ENCODE assay signal across 8 cellular contexts in genomic region chr13:41193919-41194824, GRCh38. TPM values are rescaled to one million over a fixed set of nuclear protein-coding genes. Genes with fewer than 3 reads are reported as not detected.
DNase-seq lines count a peak whose midpoint lies in the region; ATAC-seq, FAIRE-seq and TF ChIP-seq lines count a peak whose summit lies in the region.

Gene KBTBD7, minus strand, starts transcription at chr13:41194569. Its CDS starts 312 bp downstream, at chr13:41194257.

- intact Hi-C loops in Right ventricle myocardium superior (cut with DNase I) = loop anchor here (5.0 kb wide), 1 partner anchor 62 kb away; the partner anchor contains the start of gene KBTBD6
- intact Hi-C loops in ovary (cut with DNase I) = loop anchor here in 2 of 4 donors (5.0 kb wide), 2 partner anchors 57 to 62 kb away; partner anchors contain the start of gene KBTBD6 (in 1 of the 2)
- intact Hi-C loops in thyroid gland (cut with DNase I) = no loop called here

- peak within 1 kb of the TSS; percentile 94 for H3K27ac Mint-ChIP-seq in activated naive CD8-positive, alpha-beta T cell treated with anti-CD3 and anti-CD28 coated beads, Interleukin-2, amount 50 U/mL, for 24 hours

- 7 to 14% (median 12%) methylated on average over 55 to 66 of the region's 66 CpGs for WGBS in ovary, 3 donors
- WGBS in thyroid gland, 2 donors = 9 to 16% methylated on average over 18 to 21 of the region's 66 CpGs

- no peak for TF ChIP-seq EP300 in ovary (IDR thresholded peaks at IDR 0.05)

- H3K27me3 ChIP-seq in ovary = no peaks in the 10 kb centered on the region
- no peaks in the 10 kb centered on the region for H3K27me3 ChIP-seq in thyroid gland

- H3K27me3 Mint-ChIP-seq in activated naive CD8-positive, alpha-beta T cell treated with anti-CD3 and anti-CD28 coated beads, Interleukin-2, amount 50 U/mL, for 24 hours = no peaks in the 10 kb centered on the region

- peaks cover 13% of the 10 kb centered on the region for H3K36me3 Mint-ChIP-seq in activated naive CD8-positive, alpha-beta T cell treated with anti-CD3 and anti-CD28 coated beads, Interleukin-2, amount 50 U/mL, for 24 hours (ENCODE audit: low read depth)

- H3K4me3 Mint-ChIP-seq in activated naive CD8-positive, alpha-beta T cell treated with anti-CD3 and anti-CD28 coated beads, Interleukin-2, amount 50 U/mL, for 24 hours = peak within 1 kb of the TSS; percentile 85

- H3K4me1 ChIP-seq in ovary (ENCODE audit: insufficient read depth) (peaks cover 13% of the 10 kb centered on the region), thyroid gland (peaks cover 6 to 25% of the 10 kb centered on the region in 2 donors)

- FAIRE-seq in GM12892 (lab: Jason Lieb, UNC) = peak; percentile 98

- H3K4me1 Mint-ChIP-seq in activated naive CD8-positive, alpha-beta T cell treated with anti-CD3 and anti-CD28 coated beads, Interleukin-2, amount 50 U/mL, for 24 hours = peaks cover 35% of the 10 kb centered on the region

- peak; percentile 62; the same call in 1 of the 2 replicates for TF ChIP-seq POLR2A in GM12892 (IDR thresholded peaks at IDR 0.05; ENCODE audit: low read depth, low read length)
- peak; percentile 41 for TF ChIP-seq POLR2A in ovary (IDR thresholded peaks at IDR 0.05)
- TF ChIP-seq POLR2A in thyroid gland (IDR thresholded peaks at IDR 0.05) = peak in 1 of 2 donors; percentile 75

- H3K27ac ChIP-seq in ovary (peak within 1 kb of the TSS; percentile 49 to 74), thyroid gland (peak within 1 kb of the TSS; percentile 11 to 61 (median 36))

- peak within 1 kb of the TSS; percentile 86 for H3K4me3 ChIP-seq in ovary
- H3K4me3 ChIP-seq in thyroid gland (replicated peaks in 1 of 3) = peak within 1 kb of the TSS; percentile 29 to 69 (median 53)

- peak in 1 of 3 donors; percentile 7 for TF ChIP-seq CTCF in ovary (IDR thresholded peaks at IDR 0.05)
- TF ChIP-seq CTCF in thyroid gland (IDR thresholded peaks at IDR 0.05) = peak in 1 of 6 experiments; percentile 21

- H3K9me3 Mint-ChIP-seq in activated naive CD8-positive, alpha-beta T cell treated with anti-CD3 and anti-CD28 coated beads, Interleukin-2, amount 50 U/mL, for 24 hours = peaks cover 17% of the 10 kb centered on the region

- DNase-seq in GM12892 (ENCODE audit: insufficient read length) (peak; percentile 73), NCI-H1436 (lab: John Stamatoyannopoulos, UW) (peak; percentile 67), SW480 (ENCODE audit: low spot score) (peak; percentile 96), Right ventricle myocardium superior (peak; percentile 96), ovary (peak; percentile 91 to 95 (median 93)), thyroid gland (peak; percentile 88 to 93)
- DNase-seq in activated naive CD8-positive, alpha-beta T cell treated with anti-CD3 and anti-CD28 coated beads, Interleukin-2, amount 50 U/mL, for 24 hours = peak; percentile 94

- peak; percentile 93 for ATAC-seq in HG02840 (IDR thresholded peaks at IDR 0.05; ENCODE audit: low FRiP score, unreplicated experiment)
- peak; percentile 99 for ATAC-seq in activated naive CD8-positive, alpha-beta T cell treated with anti-CD3 and anti-CD28 coated beads, Interleukin-2, amount 50 U/mL, for 24 hours
- ATAC-seq in Right ventricle myocardium superior (ENCODE audit: poor library complexity) = peak; percentile 99

- no peaks in the 10 kb centered on the region for H3K36me3 ChIP-seq in ovary
- H3K36me3 ChIP-seq in thyroid gland = no peaks in the 10 kb centered on the region

- H3K9me3 ChIP-seq in ovary (no peaks in the 10 kb centered on the region), thyroid gland (no peaks in the 10 kb centered on the region)

RNA-seq across cellular contexts. Expression of gene KBTBD7, which starts in this region (rescaled TPM):
- 3.1 TPM for polyA plus RNA-seq in GM12892 (2012; ENCODE audit: missing spikeins)
- total RNA-seq in Right ventricle myocardium superior (5.9 TPM), ovary (10 to 100 TPM in 1 of 7 donors, 1 to 10 TPM in 6; 5.2 to 11.8 (median 6.6) TPM), thyroid gland (10 to 100 TPM; 11.4 to 19.2 (median 14.6) TPM)
- 1 to 10 TPM; 3.9 to 7.3 TPM for polyA plus RNA-seq in ovary

Comparison
In these comparisons a context has a peak if more than half of its experiments do, and no peak if none do; other contexts are left out.
1. Peak in every context shown above with its lines: DNase-seq, ATAC-seq, H3K4me3 ChIP-seq and H3K27ac ChIP-seq.